In the genomic region with DNA sequence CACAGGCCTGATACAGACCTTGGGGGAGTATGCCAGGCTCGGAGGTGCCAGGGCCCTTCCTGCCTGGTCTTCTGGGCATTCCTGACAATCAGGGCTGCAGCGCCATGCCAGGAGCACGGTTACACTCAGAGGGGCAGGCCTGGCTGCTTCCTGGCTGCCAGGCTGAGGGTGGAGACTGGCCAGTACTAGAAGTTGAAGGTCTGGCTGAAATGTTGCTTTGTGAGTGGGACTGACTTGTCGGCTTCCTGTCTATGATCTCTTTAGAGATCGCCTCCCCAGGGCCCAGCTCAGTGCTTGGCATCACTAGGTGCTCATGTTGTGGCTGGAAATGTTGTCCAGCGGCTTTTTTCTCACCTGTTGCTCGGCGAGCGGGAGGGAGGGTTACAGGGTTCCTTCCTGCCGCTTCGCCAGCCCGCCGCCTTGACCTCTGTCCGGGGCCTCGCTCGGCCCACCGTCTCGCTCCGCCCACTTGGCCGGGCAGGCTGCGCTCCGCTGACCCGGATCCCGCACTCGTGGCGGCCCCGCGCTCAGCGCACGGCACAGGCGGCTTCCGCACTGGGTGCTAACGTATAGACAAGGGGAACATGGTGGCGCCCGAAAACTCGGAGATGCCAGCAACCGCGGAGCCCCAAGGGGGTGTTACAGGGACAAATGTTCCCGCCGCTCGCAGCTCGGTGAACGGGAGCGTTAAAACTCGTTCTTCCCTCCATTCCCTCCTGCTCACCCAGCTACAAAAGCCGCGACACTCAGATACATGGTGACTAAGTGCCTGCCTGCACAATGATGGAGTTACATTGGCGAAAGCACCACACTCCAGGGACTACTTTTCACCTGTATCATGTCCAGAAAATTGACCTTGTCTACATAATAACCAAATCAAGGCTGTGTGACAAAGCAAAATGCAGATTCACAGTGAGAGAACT, we compare ENCODE assay signal across 1 cellular context.
TF ChIP-seq lines count a peak whose summit lies in the region.

No MANE protein-coding gene starts in this region.

TF ChIP-seq in GM23338, 12 proteins besides CTCF, POLR2A, EP300 and RAD21 (continued from another document):
- TF ChIP-seq, protein P1, sequence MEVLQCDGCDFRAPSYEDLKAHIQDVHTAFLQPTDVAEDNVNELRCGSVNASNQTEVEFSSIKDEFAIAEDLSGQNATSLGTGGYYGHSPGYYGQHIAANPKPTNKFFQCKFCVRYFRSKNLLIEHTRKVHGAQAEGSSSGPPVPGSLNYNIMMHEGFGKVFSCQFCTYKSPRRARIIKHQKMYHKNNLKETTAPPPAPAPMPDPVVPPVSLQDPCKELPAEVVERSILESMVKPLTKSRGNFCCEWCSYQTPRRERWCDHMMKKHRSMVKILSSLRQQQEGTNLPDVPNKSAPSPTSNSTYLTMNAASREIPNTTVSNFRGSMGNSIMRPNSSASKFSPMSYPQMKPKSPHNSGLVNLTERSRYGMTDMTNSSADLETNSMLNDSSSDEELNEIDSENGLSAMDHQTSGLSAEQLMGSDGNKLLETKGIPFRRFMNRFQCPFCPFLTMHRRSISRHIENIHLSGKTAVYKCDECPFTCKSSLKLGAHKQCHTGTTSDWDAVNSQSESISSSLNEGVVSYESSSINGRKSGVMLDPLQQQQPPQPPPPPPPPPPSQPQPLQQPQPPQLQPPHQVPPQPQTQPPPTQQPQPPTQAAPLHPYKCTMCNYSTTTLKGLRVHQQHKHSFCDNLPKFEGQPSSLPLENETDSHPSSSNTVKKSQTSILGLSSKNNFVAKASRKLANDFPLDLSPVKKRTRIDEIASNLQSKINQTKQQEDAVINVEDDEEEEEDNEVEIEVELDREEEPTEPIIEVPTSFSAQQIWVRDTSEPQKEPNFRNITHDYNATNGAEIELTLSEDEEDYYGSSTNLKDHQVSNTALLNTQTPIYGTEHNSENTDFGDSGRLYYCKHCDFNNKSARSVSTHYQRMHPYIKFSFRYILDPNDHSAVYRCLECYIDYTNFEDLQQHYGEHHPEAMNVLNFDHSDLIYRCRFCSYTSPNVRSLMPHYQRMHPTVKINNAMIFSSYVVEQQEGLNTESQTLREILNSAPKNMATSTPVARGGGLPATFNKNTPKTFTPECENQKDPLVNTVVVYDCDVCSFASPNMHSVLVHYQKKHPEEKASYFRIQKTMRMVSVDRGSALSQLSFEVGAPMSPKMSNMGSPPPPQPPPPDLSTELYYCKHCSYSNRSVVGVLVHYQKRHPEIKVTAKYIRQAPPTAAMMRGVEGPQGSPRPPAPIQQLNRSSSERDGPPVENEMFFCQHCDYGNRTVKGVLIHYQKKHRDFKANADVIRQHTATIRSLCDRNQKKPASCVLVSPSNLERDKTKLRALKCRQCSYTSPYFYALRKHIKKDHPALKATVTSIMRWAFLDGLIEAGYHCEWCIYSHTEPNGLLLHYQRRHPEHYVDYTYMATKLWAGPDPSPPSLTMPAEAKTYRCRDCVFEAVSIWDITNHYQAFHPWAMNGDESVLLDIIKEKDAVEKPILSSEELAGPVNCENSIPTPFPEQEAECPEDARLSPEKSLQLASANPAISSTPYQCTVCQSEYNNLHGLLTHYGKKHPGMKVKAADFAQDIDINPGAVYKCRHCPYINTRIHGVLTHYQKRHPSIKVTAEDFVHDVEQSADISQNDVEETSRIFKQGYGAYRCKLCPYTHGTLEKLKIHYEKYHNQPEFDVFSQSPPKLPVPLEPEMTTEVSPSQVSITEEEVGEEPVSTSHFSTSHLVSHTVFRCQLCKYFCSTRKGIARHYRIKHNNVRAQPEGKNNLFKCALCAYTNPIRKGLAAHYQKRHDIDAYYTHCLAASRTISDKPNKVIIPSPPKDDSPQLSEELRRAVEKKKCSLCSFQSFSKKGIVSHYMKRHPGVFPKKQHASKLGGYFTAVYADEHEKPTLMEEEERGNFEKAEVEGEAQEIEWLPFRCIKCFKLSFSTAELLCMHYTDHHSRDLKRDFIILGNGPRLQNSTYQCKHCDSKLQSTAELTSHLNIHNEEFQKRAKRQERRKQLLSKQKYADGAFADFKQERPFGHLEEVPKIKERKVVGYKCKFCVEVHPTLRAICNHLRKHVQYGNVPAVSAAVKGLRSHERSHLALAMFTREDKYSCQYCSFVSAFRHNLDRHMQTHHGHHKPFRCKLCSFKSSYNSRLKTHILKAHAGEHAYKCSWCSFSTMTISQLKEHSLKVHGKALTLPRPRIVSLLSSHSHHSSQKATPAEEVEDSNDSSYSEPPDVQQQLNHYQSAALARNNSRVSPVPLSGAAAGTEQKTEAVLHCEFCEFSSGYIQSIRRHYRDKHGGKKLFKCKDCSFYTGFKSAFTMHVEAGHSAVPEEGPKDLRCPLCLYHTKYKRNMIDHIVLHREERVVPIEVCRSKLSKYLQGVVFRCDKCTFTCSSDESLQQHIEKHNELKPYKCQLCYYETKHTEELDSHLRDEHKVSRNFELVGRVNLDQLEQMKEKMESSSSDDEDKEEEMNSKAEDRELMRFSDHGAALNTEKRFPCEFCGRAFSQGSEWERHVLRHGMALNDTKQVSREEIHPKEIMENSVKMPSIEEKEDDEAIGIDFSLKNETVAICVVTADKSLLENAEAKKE (CRISPR knock-in tag; IDR thresholded peaks at IDR 0.05) = no peak
- TF ChIP-seq CREB1 (CRISPR knock-in tag; IDR thresholded peaks at IDR 0.05; ENCODE audit: low read depth) (no peak), JUNB (IDR thresholded peaks at IDR 0.05; ENCODE audit: unreplicated experiment) (no peak), NANOG (IDR thresholded peaks at IDR 0.05; ENCODE audit: borderline replicate concordance) (no peak)
